In genomic region chr1:162166934-162167615, GRCh38 we compare ENCODE assay signal across 20 cellular contexts.
A peak's percentile ranks its signal among the peaks of the same experiment; 100 is the strongest.
DNase-seq lines count a peak whose midpoint lies in the region; ATAC-seq and TF ChIP-seq lines count a peak whose summit lies in the region.
"Had no signal": no experiment of that assay in that cellular context is flagged by ENCODE, and none has a peak within 500 bp of the region (broad histone marks: within the 10 kb centered on the region; RNA-seq: fewer than 3 reads in every experiment).

No MANE protein-coding gene starts in this region.

- H2AK5ac ChIP-seq in neuronal stem cell (ENCODE audit: low read depth, low read length), result no peak overlapping the region

- H2BK120ac ChIP-seq in neuronal stem cell (ENCODE audit: low read depth, low read length), result no peak overlapping the region

- H4K91ac ChIP-seq in neuronal stem cell (ENCODE audit: low read depth, low read length, poor library complexity), result no peak overlapping the region

- peak; percentile 54 for ATAC-seq in GM23338
- ATAC-seq in Panc1, result no peak; the same call in 1 of the 2 replicates
- no peak for ATAC-seq in PC-3
- no peak for ATAC-seq in GM18873 (IDR thresholded peaks at IDR 0.05; ENCODE audit: low FRiP score, unreplicated experiment)
- ATAC-seq: gastrocnemius medialis had no signal

- H3K4me2 ChIP-seq in GM23338 (no peak overlapping the region), neuronal stem cell (ENCODE audit: insufficient read depth, low read length, poor library complexity, severe bottlenecking) (no peak overlapping the region), PC-3 (ENCODE audit: low read length) (no peak overlapping the region)

- H3K36me3 ChIP-seq in GM23338 (ENCODE audit: insufficient read depth), result no peaks in the 10 kb centered on the region
- no peaks in the 10 kb centered on the region for H3K36me3 ChIP-seq in Panc1 (ENCODE audit: control insufficient read depth, insufficient read depth, low read length)
- no peaks in the 10 kb centered on the region for H3K36me3 ChIP-seq in neuronal stem cell (replicated peaks in 1 of 2; ENCODE audit: control insufficient read depth in 2 of 2, insufficient read depth in 2 of 2, low read length in 2 of 2)
- no peaks in the 10 kb centered on the region for H3K36me3 ChIP-seq in PC-3 (ENCODE audit: low read depth, low read length)
- H3K36me3 ChIP-seq in HAP-1 (replicated peaks), result no peaks in the 10 kb centered on the region
- H3K36me3 ChIP-seq: gastrocnemius medialis, left ventricle myocardium inferior, pancreas, SJCRH30, thoracic aorta had no signal

- peak overlapping the region; percentile 19; the same call in 1 of the 2 replicates for H3K27ac Mint-ChIP-seq in GM23338

- H3K4me1 Mint-ChIP-seq in GM23338, result peaks cover 67% of the 10 kb centered on the region

- H3F3A ChIP-seq in GM23338 (replicated peaks; ENCODE audit: low read depth), result no peaks in the 10 kb centered on the region; the same call in 1 of the 2 replicates
- H3F3A ChIP-seq in PC-3 (ENCODE audit: low read length, unreplicated experiment), result no peaks in the 10 kb centered on the region

- H3K27ac ChIP-seq in GM23338 (ENCODE audit: low read depth) (no peak overlapping the region), Panc1 (ENCODE audit: low read length) (peak overlapping the region; percentile 71), neuronal stem cell (replicated peaks; ENCODE audit: low read length) (no peak overlapping the region), PC-3 (ENCODE audit: low read length) (no peak overlapping the region)
- H3K27ac ChIP-seq: gastrocnemius medialis, left ventricle myocardium inferior, pancreas, SJCRH30, thoracic aorta had no signal

- H4K20me1 ChIP-seq in GM23338 (replicated peaks; ENCODE audit: insufficient read depth) (peaks cover 20% of the 10 kb centered on the region; the same call in 1 of the 2 replicates), PC-3 (ENCODE audit: low read length) (no peaks in the 10 kb centered on the region)

- peaks cover 31% of the 10 kb centered on the region for H3K4me1 ChIP-seq in GM23338 (ENCODE audit: insufficient read depth)
- H3K4me1 ChIP-seq in Panc1 (ENCODE audit: control insufficient read depth, insufficient read depth, low read length), result peaks cover 75% of the 10 kb centered on the region
- H3K4me1 ChIP-seq in neuronal stem cell (ENCODE audit: control insufficient read depth in 2 of 2, insufficient read depth in 1 of 2, low read depth in 1 of 2, low read length in 2 of 2), result peaks cover 18 to 29% of the 10 kb centered on the region in 2 donors
- peaks cover 16% of the 10 kb centered on the region for H3K4me1 ChIP-seq in PC-3 (ENCODE audit: insufficient read depth, low read length)
- no peaks in the 10 kb centered on the region for H3K4me1 ChIP-seq in HAP-1
- H3K4me1 ChIP-seq: gastrocnemius medialis had no signal

- no peak overlapping the region for H2BK12ac ChIP-seq in neuronal stem cell (ENCODE audit: low read length)

- POLR2A ChIA-PET in Panc1 (lab: Charles Lee) (no interaction called here), PC-3 (lab: Charles Lee; ENCODE audit: unreplicated experiment) (no interaction called here)

- H2BK15ac ChIP-seq in neuronal stem cell (ENCODE audit: low read length), result no peak overlapping the region

- no peak overlapping the region for H3K14ac ChIP-seq in neuronal stem cell (ENCODE audit: low read length)

- H3K18ac ChIP-seq in neuronal stem cell (ENCODE audit: low read length), result peak overlapping the region; percentile 88

- no peak overlapping the region for H3K4me3 Mint-ChIP-seq in GM23338

- no peak overlapping the region for H4K8ac ChIP-seq in neuronal stem cell (ENCODE audit: low read depth, low read length)

- DNase-seq in GM23338 (ENCODE audit: low spot score) (no peak), NCI-H187 treated with DMSO at 0.1 percent for 48 hours (lab: John Stamatoyannopoulos, UW) (peak; percentile 96), Panc1 (ENCODE audit: low read depth, low spot score) (no peak), neuronal stem cell (ENCODE audit: low spot score) (no peak), PC-3 (no peak), G401 (ENCODE audit: low spot score) (no peak), HAP-1 (ENCODE audit: low spot score in 2 of 2) (no peak)
- DNase-seq: activated CD4-positive, alpha-beta T cell treated with anti-CD3 and anti-CD28 coated beads for 4 hours; activated gamma-delta T cell treated with Interleukin-2 at 50 U/mL for 16 hours; AML-193; DND-41; gastrocnemius medialis; KG1; left ventricle myocardium inferior; NCI-H2029 treated with DMSO at 0.1 percent for 48 hours; pancreas; stimulated activated CD4-positive, alpha-beta T cell treated with anti-CD3 and anti-CD28 coated beads, Interleukin-4, amount 100 ng/mL, for 1 hour had no signal

- CTCF ChIA-PET in Panc1 (lab: Charles Lee) (no interaction called here), PC-3 (lab: Charles Lee) (no interaction called here)

- no peak for TF ChIP-seq CTCF in GM23338 (conservative IDR thresholded peaks at IDR 0.05; ENCODE audit: low read depth in 2 of 2)
- no peak for TF ChIP-seq CTCF in Panc1 (IDR thresholded peaks at IDR 0.05)
- no peak for TF ChIP-seq CTCF in PC-3 (conservative IDR thresholded peaks at IDR 0.05; ENCODE audit: low read depth, low read length)

- H3K27me3 ChIP-seq in GM23338 (ENCODE audit: insufficient read depth) (no peaks in the 10 kb centered on the region), Panc1 (ENCODE audit: control insufficient read depth, insufficient read depth, low read length) (no peaks in the 10 kb centered on the region), neuronal stem cell (ENCODE audit: control insufficient read depth in 3 of 3, insufficient read depth in 3 of 3, low read depth in 1 of 3, low read length in 3 of 3) (no peaks in the 10 kb centered on the region), PC-3 (ENCODE audit: low read length) (no peaks in the 10 kb centered on the region), HAP-1 (ENCODE audit: low read depth) (no peaks in the 10 kb centered on the region)
- H3K27me3 ChIP-seq: gastrocnemius medialis, pancreas, SJCRH30 had no signal

- peaks cover 10% of the 10 kb centered on the region for H3K27me3 Mint-ChIP-seq in GM23338 (ENCODE audit: insufficient read depth, low read depth, poor library complexity)

- no CpG with 5 or more reads among the region's 8 CpGs for WGBS in neuronal stem cell (ENCODE audit: extremely low coverage in 2 of 2, insufficient read length in 2 of 2, insufficient replicate concordance in 1 of 2), 2 donors

- BruUV-seq in Panc1 (replicated peaks; lab: Mats Ljungman, UMichigan) (no TSS peak), PC-3 (replicated peaks; lab: Mats Ljungman, UMichigan) (no TSS peak)

- H3K9ac ChIP-seq in neuronal stem cell (ENCODE audit: low read depth, low read length, poor library complexity) (no peak overlapping the region), PC-3 (ENCODE audit: low read length) (no peak overlapping the region)

- peaks cover 22% of the 10 kb centered on the region; the same call in 1 of the 2 replicates for H3K79me2 ChIP-seq in GM23338 (replicated peaks; ENCODE audit: insufficient read depth)
- no peaks in the 10 kb centered on the region for H3K79me2 ChIP-seq in PC-3 (ENCODE audit: low read length)

- in situ Hi-C loops in Panc1 (cut with HindIII; ENCODE audit: low pct_unique_long_range_greater_than_20kb, low sequenced_read_pairs), result no loop called here
- in situ Hi-C loops in G401 (cut with HindIII; ENCODE audit: low sequenced_read_pairs), result no loop called here
- in situ Hi-C loops in HAP-1 (cut with MboI; ENCODE audit: low sequenced_read_pairs), result no loop called here

- H3K9me2 ChIP-seq in GM23338 (ENCODE audit: insufficient read depth) (0 out of 2 replicates have a peak, but pooled peaks cover 5% of the 10 kb centered on the region), PC-3 (replicated peaks; ENCODE audit: low read length) (no peaks in the 10 kb centered on the region)

- intact Hi-C loops in Panc1 (cut with micrococcal nuclease; ENCODE audit: unreplicated experiment) (no loop called here), PC-3 (cut with micrococcal nuclease) (no loop called here)

- H3K4ac ChIP-seq in neuronal stem cell (ENCODE audit: low read length), result no peak overlapping the region

- no peak overlapping the region for H3K23ac ChIP-seq in neuronal stem cell (ENCODE audit: low read depth, low read length, poor library complexity)

- no peaks in the 10 kb centered on the region for H3K9me3 Mint-ChIP-seq in GM23338

- H2BK5ac ChIP-seq in neuronal stem cell (ENCODE audit: low read length), result no peak overlapping the region

- H3K36me3 Mint-ChIP-seq in GM23338 (ENCODE audit: low read depth), result no peaks in the 10 kb centered on the region

- H3K9me3 ChIP-seq in Panc1 (ENCODE audit: control insufficient read depth, insufficient read depth, low read depth, low read length) (no peaks in the 10 kb centered on the region), neuronal stem cell (replicated peaks in 1 of 2; ENCODE audit: control insufficient read depth in 2 of 2, insufficient read depth in 1 of 2, low read depth in 1 of 2, low read length in 2 of 2) (no peaks in the 10 kb centered on the region), PC-3 (ENCODE audit: low read length) (no peaks in the 10 kb centered on the region), HAP-1 (no peaks in the 10 kb centered on the region)
- H3K9me3 ChIP-seq: gastrocnemius medialis, left ventricle myocardium inferior, pancreas, SJCRH30, thoracic aorta had no signal

- H3K79me1 ChIP-seq in neuronal stem cell (ENCODE audit: low read depth, low read length), result no peaks in the 10 kb centered on the region

- no peak overlapping the region for H3K4me3 ChIP-seq in GM23338
- H3K4me3 ChIP-seq in Panc1 (ENCODE audit: low read depth in 2 of 2, low read length in 2 of 2), result no peak overlapping the region
- no peak overlapping the region for H3K4me3 ChIP-seq in neuronal stem cell (ENCODE audit: low read length in 2 of 2)
- H3K4me3 ChIP-seq in PC-3 (ENCODE audit: low read length), result no peak overlapping the region
- H3K4me3 ChIP-seq in HAP-1, result no peak overlapping the region
- H3K4me3 ChIP-seq: gastrocnemius medialis, left ventricle myocardium inferior, pancreas, SJCRH30, thoracic aorta had no signal

- H2AFZ ChIP-seq in GM23338 (no peak overlapping the region), neuronal stem cell (ENCODE audit: low read length) (no peak overlapping the region), PC-3 (ENCODE audit: low read length) (no peak overlapping the region)

TF ChIP-seq in GM23338, 12 proteins besides CTCF, POLR2A, EP300 and RAD21 (continues in another document):
- TF ChIP-seq POLR2AphosphoS5 (IDR thresholded peaks at IDR 0.05; ENCODE audit: low read depth) (no peak), ZNF114 (CRISPR knock-in tag; IDR thresholded peaks at IDR 0.05) (no peak), ZNF331 (CRISPR knock-in tag; IDR thresholded peaks at IDR 0.05; ENCODE audit: low read depth) (no peak), CREB1 (CRISPR knock-in tag; IDR thresholded peaks at IDR 0.05; ENCODE audit: low read depth) (no peak)
